In genomic region chr10:127039435-127039834, GRCh38 we compare ENCODE assay signal across 4 cellular contexts.
"Had no signal": no experiment of that assay in that cellular context is flagged by ENCODE, and none has a peak within 500 bp of the region (broad histone marks: within the 10 kb centered on the region; RNA-seq: fewer than 3 reads in every experiment).

No MANE protein-coding gene starts in this region.

- H3K27me3 Mint-ChIP-seq: IgD-negative memory B cell had no signal

- H3K36me3 Mint-ChIP-seq: IgD-negative memory B cell had no signal

- DNase-seq: H9, HCEC 1CT had no signal

- H3K27ac Mint-ChIP-seq: GM23338, IgD-negative memory B cell had no signal

- H3K4me3 ChIP-seq: GM23338 had no signal

- H3K4me3 Mint-ChIP-seq: GM23338, H9, IgD-negative memory B cell had no signal

- H3K4me1 Mint-ChIP-seq: GM23338, H9, IgD-negative memory B cell had no signal

- H3K9me3 Mint-ChIP-seq: GM23338, H9 had no signal

- ATAC-seq: GM23338 had no signal
